Comparison of ENCODE assay signal across 14 cellular contexts in the genomic region with DNA sequence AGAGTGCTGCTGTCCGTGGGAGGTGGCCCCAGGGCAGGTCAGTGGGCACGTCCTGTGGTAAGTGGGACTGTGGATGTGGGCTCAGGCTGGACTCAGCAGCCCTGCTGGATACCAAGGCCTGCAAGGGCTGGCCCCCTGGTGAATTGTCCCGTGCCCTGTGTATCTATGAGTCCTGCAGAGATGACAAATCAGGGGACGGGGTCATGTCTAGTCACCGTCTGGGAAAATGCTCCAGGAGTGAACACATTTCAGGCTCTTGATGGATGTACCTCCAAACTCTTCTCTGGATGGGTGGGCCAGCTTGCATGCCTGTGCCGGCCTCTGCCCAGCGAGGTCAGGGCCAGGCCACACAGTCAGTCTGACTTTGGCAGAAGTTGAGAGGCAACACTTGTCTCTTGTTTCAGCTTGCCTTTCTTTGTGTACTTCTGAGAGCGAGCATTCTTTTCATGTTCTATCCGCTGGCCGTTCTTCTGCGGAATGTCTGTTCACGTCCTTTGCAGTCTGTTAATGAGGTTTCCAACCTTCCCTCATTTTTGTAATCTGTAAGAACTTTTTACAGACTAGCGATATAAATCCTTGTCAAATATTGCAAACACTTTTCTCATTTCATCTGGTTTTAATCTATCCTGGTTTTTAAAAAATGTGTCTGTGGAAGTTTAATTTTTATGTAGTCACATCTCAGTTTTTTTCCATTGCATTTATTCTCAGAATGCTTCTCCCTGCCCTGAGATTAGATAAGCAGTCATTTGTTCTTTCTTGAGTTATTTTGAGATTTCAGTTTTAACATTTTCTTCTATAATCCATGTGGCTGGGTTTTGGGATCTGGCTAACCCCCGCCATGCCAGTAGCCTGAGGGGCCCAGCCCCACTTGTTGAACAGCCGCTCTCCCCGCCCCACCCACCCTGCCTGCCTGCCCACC. TPM values are rescaled to one million over a fixed set of nuclear protein-coding genes. Genes with fewer than 3 reads are reported as not detected.
A peak's percentile ranks its signal among the peaks of the same experiment; 100 is the strongest.
DNase-seq lines count a peak whose midpoint lies in the region; TF ChIP-seq lines count a peak whose summit lies in the region.
"Had no signal": no experiment of that assay in that cellular context is flagged by ENCODE, and none has a peak within 500 bp of the region (broad histone marks: within the 10 kb centered on the region; RNA-seq: fewer than 3 reads in every experiment).

No MANE protein-coding gene starts in this region.

- H3K27me3 ChIP-seq in adipocyte (replicated peaks; ENCODE audit: control insufficient read depth, insufficient read depth, low read length) (no peaks in the 10 kb centered on the region), MG63 (no peaks in the 10 kb centered on the region)

- H3K27me3 Mint-ChIP-seq in neural crest cell (ENCODE audit: low read depth) = no peaks in the 10 kb centered on the region
- H3K27me3 Mint-ChIP-seq: activated naive CD8-positive, alpha-beta T cell treated with anti-CD3 and anti-CD28 coated beads, Interleukin-2, amount 10 ng/mL, durations not matched to agents 7 days and 5 days had no signal

- no peak overlapping the region for H3K4me3 ChIP-seq in adipocyte (ENCODE audit: low read length)
- no peak overlapping the region for H3K4me3 ChIP-seq in MG63
- H3K4me3 ChIP-seq: GM12878 had no signal

- H3K9me3 ChIP-seq in adipocyte (ENCODE audit: control insufficient read depth, low read length) = no peaks in the 10 kb centered on the region
- no peaks in the 10 kb centered on the region for H3K9me3 ChIP-seq in MG63

- H3K4me3 Mint-ChIP-seq in neural crest cell = peak overlapping the region; percentile 35
- H3K4me3 Mint-ChIP-seq: activated naive CD8-positive, alpha-beta T cell treated with anti-CD3 and anti-CD28 coated beads, Interleukin-2, amount 10 ng/mL, durations not matched to agents 7 days and 5 days; CD8-positive, alpha-beta T cell had no signal

- peaks cover 18% of the 10 kb centered on the region for H3K36me3 Mint-ChIP-seq in neural crest cell (ENCODE audit: low read depth)

- H3K9me3 Mint-ChIP-seq in neural crest cell = no peaks in the 10 kb centered on the region
- H3K9me3 Mint-ChIP-seq: activated naive CD8-positive, alpha-beta T cell treated with anti-CD3 and anti-CD28 coated beads, Interleukin-2, amount 10 ng/mL, durations not matched to agents 7 days and 5 days; CD8-positive, alpha-beta T cell had no signal

- H3K4me1 ChIP-seq in adipocyte (ENCODE audit: control insufficient read depth, insufficient read depth, low read length) = peaks cover 19% of the 10 kb centered on the region

- DNase-seq in AG08396 (ENCODE audit: low spot score) = peak; percentile 78
- DNase-seq in adipocyte (ENCODE audit: low read depth) = peak; percentile 71
- peak; percentile 77 for DNase-seq in fibroblast of peridontal ligament (ENCODE audit: extremely low read depth)
- no peak for DNase-seq in neural crest cell (ENCODE audit: low read depth, low spot score)
- no peak for DNase-seq in amniotic stem cell (lab: John Stamatoyannopoulos, UW)
- DNase-seq in DMS79 (lab: John Stamatoyannopoulos, UW) = no peak
- no peak for DNase-seq in MG63
- no peak for DNase-seq in SK-N-DZ (ENCODE audit: low spot score)
- DNase-seq: activated CD4-positive, alpha-beta T cell treated with anti-CD3 and anti-CD28 coated beads for 4 hours; activated naive CD8-positive, alpha-beta T cell treated with anti-CD3 and anti-CD28 coated beads, Interleukin-2, amount 10 ng/mL, durations not matched to agents 7 days and 5 days; NCI-H2171 treated with DMSO at 0.1 percent for 48 hours; SHP77 had no signal

- H3K36me3 ChIP-seq in adipocyte (ENCODE audit: control insufficient read depth, insufficient read depth, low read length, severe bottlenecking) = peaks cover 71% of the 10 kb centered on the region
- H3K36me3 ChIP-seq in MG63 = no peaks in the 10 kb centered on the region; the same call in 1 of the 2 replicates

- TF ChIP-seq CTCF in neural crest cell (conservative IDR thresholded peaks at IDR 0.05) = no peak

- H3K27ac Mint-ChIP-seq in neural crest cell (ENCODE audit: unreplicated experiment) = peak overlapping the region; percentile 29
- H3K27ac Mint-ChIP-seq: activated naive CD8-positive, alpha-beta T cell treated with anti-CD3 and anti-CD28 coated beads, Interleukin-2, amount 10 ng/mL, durations not matched to agents 7 days and 5 days; CD8-positive, alpha-beta T cell had no signal

- H3K4me1 Mint-ChIP-seq in neural crest cell = peaks cover 35% of the 10 kb centered on the region
- H3K4me1 Mint-ChIP-seq: activated naive CD8-positive, alpha-beta T cell treated with anti-CD3 and anti-CD28 coated beads, Interleukin-2, amount 10 ng/mL, durations not matched to agents 7 days and 5 days had no signal

- peak overlapping the region; percentile 3 for H3K9ac ChIP-seq in adipocyte (ENCODE audit: low read length)

RNA-seq across cellular contexts. Expression of gene STAB1, which starts 11.3 kb away (rescaled TPM):
- total RNA-seq in neural crest cell = 0.11 and 0.16 TPM in 2 replicates
- not detected in 2 replicates for total RNA-seq in MG63 (2014; rRNA removed; shearing (Covaris generic); ENCODE audit: low replicate concordance)
- 0.17 and 0.36 TPM in 2 replicates for polyA plus RNA-seq in SK-N-DZ (2014; cell fraction: cytosol; rRNA removed)
- 4.5 and 8.7 TPM in 2 replicates for polyA plus RNA-seq in SK-N-DZ (2014; cell fraction: nucleus; rRNA removed)
- polyA plus RNA-seq: GM12878 had no signal

RNA-seq across cellular contexts. Expression of gene NISCH, which starts 28.4 kb away (rescaled TPM):
- 161 and 166 TPM in 2 replicates for total RNA-seq in neural crest cell
- 8.1 and 15.5 TPM in 2 replicates for total RNA-seq in MG63 (2014; rRNA removed; shearing (Covaris generic); ENCODE audit: low replicate concordance)
- polyA plus RNA-seq in SK-N-DZ (2014; cell fraction: cytosol; rRNA removed) = 28.0 and 49.3 TPM in 2 replicates
- 168 and 213 TPM in 2 replicates for polyA plus RNA-seq in SK-N-DZ (2014; cell fraction: nucleus; rRNA removed)

RNA-seq across cellular contexts. Expression of gene TNNC1, which starts 30.0 kb away (rescaled TPM):
- 0.45 TPM in 1 of 2 replicates, not detected in the other for total RNA-seq in neural crest cell
- 0.99 TPM in 1 of 2 replicates, not detected in the other for total RNA-seq in MG63 (2014; rRNA removed; shearing (Covaris generic); ENCODE audit: low replicate concordance)
- 2.7 and 3.3 TPM in 2 replicates for polyA plus RNA-seq in SK-N-DZ (2014; cell fraction: cytosol; rRNA removed)
- 1.7 and 6.5 TPM in 2 replicates for polyA plus RNA-seq in SK-N-DZ (2014; cell fraction: nucleus; rRNA removed)

RNA-seq across cellular contexts. Expression of gene SEMA3G, which starts 38.9 kb away (rescaled TPM):
- total RNA-seq in neural crest cell = 4.1 and 5.2 TPM in 2 replicates
- total RNA-seq in MG63 (2014; rRNA removed; shearing (Covaris generic); ENCODE audit: low replicate concordance) = not detected in 2 replicates
- 0.24 and 1.3 TPM in 2 replicates for polyA plus RNA-seq in SK-N-DZ (2014; cell fraction: cytosol; rRNA removed)
- polyA plus RNA-seq in SK-N-DZ (2014; cell fraction: nucleus; rRNA removed) = 0.39 and 2.1 TPM in 2 replicates
- total RNA-seq: GM12878 had no signal

RNA-seq across cellular contexts. Expression of gene NT5DC2, which starts 49.8 kb away (rescaled TPM):
- total RNA-seq in neural crest cell = 389 and 392 TPM in 2 replicates
- 7.2 and 21.5 TPM in 2 replicates for total RNA-seq in MG63 (2014; rRNA removed; shearing (Covaris generic); ENCODE audit: low replicate concordance)
- 342 and 366 TPM in 2 replicates for polyA plus RNA-seq in SK-N-DZ (2014; cell fraction: cytosol; rRNA removed)
- 688 and 845 TPM in 2 replicates for polyA plus RNA-seq in SK-N-DZ (2014; cell fraction: nucleus; rRNA removed)

Comparison
In these comparisons a context has a peak if more than half of its experiments do, and no peak if none do; other contexts are left out.
1. DNase-seq: peak in AG08396 (single experiment), adipocyte (single experiment) and fibroblast of peridontal ligament (single experiment); none in neural crest cell (single experiment), amniotic stem cell (single experiment), DMS79 (single experiment), MG63 (single experiment) and SK-N-DZ (single experiment).